Comparison of ENCODE assay signal across 8 cellular contexts in the genomic region with DNA sequence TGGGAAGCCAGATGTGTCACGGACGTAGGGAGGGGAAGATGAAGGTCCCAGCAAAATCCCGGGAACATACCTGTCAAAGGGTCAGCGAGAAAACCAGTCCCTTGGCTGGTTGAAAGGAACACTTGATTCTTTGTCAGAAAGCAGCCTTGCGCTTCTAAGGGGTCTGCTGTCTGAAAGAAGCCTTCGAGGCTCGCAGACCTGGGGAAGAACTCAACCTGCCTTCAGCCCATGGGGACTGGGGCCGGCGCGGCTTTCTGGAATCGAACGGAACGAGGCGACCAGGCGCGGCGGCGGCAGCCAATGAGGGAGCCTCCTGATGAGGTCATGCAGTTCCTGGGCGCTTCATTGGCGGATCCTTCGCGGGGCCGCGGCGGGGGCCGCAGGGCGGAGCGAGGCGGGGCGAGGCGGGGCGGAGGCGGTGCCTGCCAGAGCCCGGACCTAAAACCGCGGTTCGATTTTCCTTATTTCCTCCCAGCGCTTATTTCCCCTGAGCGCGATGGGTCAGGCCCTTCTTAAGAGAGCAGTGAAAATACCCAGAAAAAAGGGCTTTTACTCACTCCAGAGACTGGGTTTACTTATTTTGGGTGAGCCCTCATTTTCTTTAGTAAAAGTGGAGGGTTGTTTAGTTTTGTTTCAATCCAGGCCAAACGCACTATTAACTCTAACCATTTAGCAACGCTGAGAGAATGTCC. TPM values are rescaled to one million over a fixed set of nuclear protein-coding genes. Genes with fewer than 3 reads are reported as not detected.
DNase-seq lines count a peak whose midpoint lies in the region; ATAC-seq, FAIRE-seq and TF ChIP-seq lines count a peak whose summit lies in the region.

No MANE protein-coding gene starts in this region.

- H3K9ac ChIP-seq in keratinocyte (ENCODE audit: control insufficient read depth, extremely low read depth, insufficient read depth, low read length): peak overlapping the region; percentile 16

- H3K79me2 ChIP-seq in ACC112 (ENCODE audit: control insufficient read depth, insufficient read depth, low read length, unreplicated experiment) (no peaks in the 10 kb centered on the region), keratinocyte (ENCODE audit: control insufficient read depth, insufficient read depth, low read length) (no peaks in the 10 kb centered on the region)

- no peaks in the 10 kb centered on the region for H4K20me1 ChIP-seq in keratinocyte (ENCODE audit: control insufficient read depth, extremely low read depth, insufficient read depth, low read length)

- H3K4me1 ChIP-seq in ACC112 (ENCODE audit: control insufficient read depth, insufficient read depth, low read length, unreplicated experiment): peaks cover 6% of the 10 kb centered on the region
- H3K4me1 ChIP-seq in keratinocyte (ENCODE audit: control insufficient read depth, extremely low read depth, insufficient read depth, low read length): peaks cover 8% of the 10 kb centered on the region

- DNase-seq in NCI-H2227 (lab: John Stamatoyannopoulos, UW; ENCODE audit: unreplicated experiment): peak; percentile 94
- DNase-seq in activated CD4-positive, alpha-beta T cell treated with anti-CD3 and anti-CD28 coated beads for 1 hour: peak; percentile 83
- DNase-seq in cerebellar nuclear complex (lab: John Stamatoyannopoulos, UW): peak; percentile 40 to 94
- no peak for DNase-seq in keratinocyte (ENCODE audit: low read depth, low spot score)
- peak; percentile 89 for DNase-seq in stimulated activated CD4-positive, alpha-beta T cell treated with anti-CD3 and anti-CD28 coated beads, Interleukin-12 subunit alpha, Interleukin-12 subunit beta, amount 100 ng/mL, for 4 hours

- H2AFZ ChIP-seq in ACC112 (ENCODE audit: low read length, unreplicated experiment) (peak overlapping the region; percentile 98), keratinocyte (ENCODE audit: control insufficient read depth, low read length) (peak overlapping the region; percentile 85)

- no peaks in the 10 kb centered on the region for H3K9me1 ChIP-seq in keratinocyte (ENCODE audit: control insufficient read depth, extremely low read depth, insufficient read depth, low read length)

- H3K4me2 ChIP-seq in keratinocyte (ENCODE audit: control insufficient read depth, extremely low read depth, insufficient read depth, low read depth, low read length): peak overlapping the region; percentile 90

- dilution Hi-C loops in keratinocyte (cut with MboI; ENCODE audit: extremely low pct_ligation_motif_present, low sequenced_read_pairs): no loop called here

- H3K27me3 ChIP-seq in ACC112 (ENCODE audit: insufficient read depth, low read length) (no peaks in the 10 kb centered on the region), keratinocyte (ENCODE audit: control insufficient read depth, extremely low read depth, insufficient read depth, low read length) (no peaks in the 10 kb centered on the region)

- H3K4me3 ChIP-seq in ACC112 (ENCODE audit: low read depth, low read length): peak overlapping the region; percentile 79
- peak overlapping the region; percentile 11 to 50 (median 43) for H3K4me3 ChIP-seq in keratinocyte (ENCODE audit: control insufficient read depth in 2 of 3, extremely low read depth in 1 of 3, insufficient read depth in 2 of 3, low read depth in 1 of 3, low read length in 3 of 3)

- ATAC-seq in GM18907 (IDR thresholded peaks at IDR 0.05; ENCODE audit: unreplicated experiment): peak; percentile 99
- peak; percentile 97 for ATAC-seq in HG03139 (IDR thresholded peaks at IDR 0.05; ENCODE audit: unreplicated experiment)

- H3K36me3 ChIP-seq in ACC112 (ENCODE audit: insufficient read depth, low read length) (no peaks in the 10 kb centered on the region), keratinocyte (ENCODE audit: control insufficient read depth in 2 of 2, extremely low read depth in 1 of 2, insufficient read depth in 2 of 2, low read length in 2 of 2) (no peaks in the 10 kb centered on the region)

- peak; percentile 62 for FAIRE-seq in keratinocyte (lab: Jason Lieb, UNC)

- TF ChIP-seq CTCF in keratinocyte (optimal IDR thresholded peaks at IDR 0.05 in 1 of 3, IDR thresholded peaks at IDR 0.05 in 1 of 3, conservative IDR thresholded peaks at IDR 0.05 in 1 of 3; ENCODE audit: extremely low read depth in 1 of 3, insufficient read depth in 2 of 3, low read length in 3 of 3): no peak

- H3K9me3 ChIP-seq in keratinocyte (ENCODE audit: control insufficient read depth, low read depth, low read length): no peaks in the 10 kb centered on the region

- H3K27ac ChIP-seq in ACC112 (ENCODE audit: low read depth, low read length) (peak overlapping the region; percentile 13; the same call in 1 of the 2 replicates), keratinocyte (ENCODE audit: control insufficient read depth, insufficient read depth, low read length) (no peak overlapping the region)

RNA-seq across cellular contexts. Expression of a gene that starts 11.8 kb away (rescaled TPM):
- 15.1 to 42.2 TPM (median 21.4 TPM) in 3 replicates for polyA plus RNA-seq in keratinocyte
- polyA plus RNA-seq in keratinocyte (2011; ENCODE audit: low read depth): 15.9 TPM
- polyA plus RNA-seq in keratinocyte (2011; cell fraction: cytosol; rRNA removed): 36.9 and 45.8 TPM in 2 replicates
- polyA plus RNA-seq in keratinocyte (2011; cell fraction: nucleus; rRNA removed): 22.8 and 32.2 TPM in 2 replicates
- 15.3 and 31.8 TPM in 2 replicates for polyA plus RNA-seq in keratinocyte (2012; ENCODE audit: low replicate concordance)
- polyA minus RNA-seq in keratinocyte: 53.7 to 71.5 TPM (median 57.7 TPM) in 3 replicates
- 68.7 TPM for polyA minus RNA-seq in keratinocyte (2011; cell fraction: cytosol; rRNA and poly(A)+ RNA removed)
- 20.9 and 50.6 TPM in 2 replicates for polyA minus RNA-seq in keratinocyte (2011; cell fraction: nucleus; rRNA and poly(A)+ RNA removed)
